20 cellular contexts compared by ENCODE assay signal in the genomic region with DNA sequence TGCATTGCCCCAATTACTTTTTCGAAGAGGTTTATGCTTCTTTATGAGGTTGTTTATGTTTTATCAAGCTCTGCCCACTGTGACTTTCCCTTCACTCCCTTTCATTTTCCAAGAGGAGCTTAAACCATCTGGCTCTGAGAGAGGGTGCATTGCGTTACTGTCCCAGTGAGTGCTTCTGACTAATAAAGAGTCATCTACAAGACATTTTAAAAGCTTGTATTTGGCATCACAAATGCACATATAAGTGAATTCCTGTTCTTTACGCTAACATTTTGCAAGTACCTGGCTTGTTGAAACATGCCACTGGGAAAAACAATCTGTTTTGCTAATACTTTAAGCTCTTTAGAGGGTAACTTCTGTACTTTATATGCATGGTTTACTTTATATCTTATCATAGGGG.
DNase-seq lines count a peak whose midpoint lies in the region; ATAC-seq and TF ChIP-seq lines count a peak whose summit lies in the region.
"Had no signal": no experiment of that assay in that cellular context is flagged by ENCODE, and none has a peak within 500 bp of the region (broad histone marks: within the 10 kb centered on the region; RNA-seq: fewer than 3 reads in every experiment).

No MANE protein-coding gene starts in this region.

- no peaks in the 10 kb centered on the region for H3K4me1 ChIP-seq in breast epithelium
- peaks cover 73% of the 10 kb centered on the region for H3K4me1 ChIP-seq in OCI-LY1 (ENCODE audit: insufficient read depth, low read length, severe bottlenecking)
- H3K4me1 ChIP-seq: left ventricle myocardium inferior, right lobe of liver had no signal

- no peaks in the 10 kb centered on the region for H4K20me1 ChIP-seq in OCI-LY1 (ENCODE audit: insufficient read depth, low read length)

- POLR2A ChIA-PET in MCF 10A (lab: Yijun Ruan, JAX), result interaction anchor here (0.6 to 1.7 kb wide), 10 partner anchors 8 to 895 kb away, joined by 3 to 8 read pairs (median 3); no protein-coding TSS in a partner anchor

- no peaks in the 10 kb centered on the region for H3K79me2 ChIP-seq in OCI-LY1 (ENCODE audit: insufficient read depth, low read length)

- intact Hi-C loops in MCF 10A (cut with micrococcal nuclease), result loop anchor here (5.0 kb wide), 1 partner anchor 37 kb away; no protein-coding TSS in a partner anchor
- intact Hi-C loops in breast epithelium (cut with DNase I; ENCODE audit: low total_unique reads), result no loop called here
- intact Hi-C loops in cardiac septum (cut with DNase I), result no loop called here

- H2AFZ ChIP-seq in OCI-LY1 (ENCODE audit: low read length), result peak overlapping the region; percentile 89

- H3K9me3 Mint-ChIP-seq in MCF 10A (ENCODE audit: unreplicated experiment) (no peaks in the 10 kb centered on the region), immature natural killer cell (peaks cover 2 to 42% (median 15%) of the 10 kb centered on the region in 6 donors)
- H3K9me3 Mint-ChIP-seq in stimulated activated naive CD8-positive, alpha-beta T cell treated with anti-CD3 and anti-CD28 coated beads, Interleukin-15, amount 100 ng/mL, for 72 hours, result no peaks in the 10 kb centered on the region

- H3K27ac Mint-ChIP-seq in MCF 10A (ENCODE audit: low read depth, unreplicated experiment), result peak overlapping the region; percentile 80
- no peak overlapping the region for H3K27ac Mint-ChIP-seq in stimulated activated naive CD8-positive, alpha-beta T cell treated with anti-CD3 and anti-CD28 coated beads, Interleukin-15, amount 100 ng/mL, for 72 hours
- H3K27ac Mint-ChIP-seq in immature natural killer cell, result no peak overlapping the region
- H3K27ac Mint-ChIP-seq: activated naive CD4-positive, alpha-beta T cell treated with anti-CD3 and anti-CD28 coated beads, Interleukin-2, amount 50 U/mL, for 72 hours; CD4-positive, alpha-beta memory T cell had no signal

- no peaks in the 10 kb centered on the region for H3K9me3 ChIP-seq in breast epithelium
- no peaks in the 10 kb centered on the region for H3K9me3 ChIP-seq in OCI-LY1 (ENCODE audit: low read length)
- H3K9me3 ChIP-seq: left ventricle myocardium inferior, right lobe of liver had no signal

- H3K4me1 Mint-ChIP-seq in MCF 10A (ENCODE audit: insufficient read depth, unreplicated experiment), result peaks cover 32% of the 10 kb centered on the region
- no peaks in the 10 kb centered on the region for H3K4me1 Mint-ChIP-seq in stimulated activated naive CD8-positive, alpha-beta T cell treated with anti-CD3 and anti-CD28 coated beads, Interleukin-15, amount 100 ng/mL, for 72 hours
- no peaks in the 10 kb centered on the region for H3K4me1 Mint-ChIP-seq in immature natural killer cell
- H3K4me1 Mint-ChIP-seq: CD4-positive, alpha-beta memory T cell had no signal

- H3K27me3 ChIP-seq in breast epithelium, result no peaks in the 10 kb centered on the region
- H3K27me3 ChIP-seq in OCI-LY1 (ENCODE audit: insufficient read depth, low read length), result no peaks in the 10 kb centered on the region
- H3K27me3 ChIP-seq: brain microvascular endothelial cell, right lobe of liver had no signal

- DNase-seq in MCF 10A (ENCODE audit: unreplicated experiment) (peak; percentile 58), breast epithelium (ENCODE audit: low spot score in 2 of 2) (no peak), epithelial cell of esophagus (ENCODE audit: low read depth) (peak; percentile 91), GM20000 (ENCODE audit: low spot score) (no peak), immature natural killer cell (no peak), cardiac septum (ENCODE audit: low spot score) (no peak)
- no peak for DNase-seq in stimulated activated naive CD8-positive, alpha-beta T cell treated with anti-CD3 and anti-CD28 coated beads, Interleukin-15, amount 100 ng/mL, for 72 hours
- DNase-seq: brain microvascular endothelial cell; CD4-positive, alpha-beta memory T cell; dermis blood vessel endothelial cell; EL; GOT3; left ventricle myocardium inferior; MM.1S; NCI-H2081; right lobe of liver; stimulated activated naive CD4-positive, alpha-beta T cell treated with Interleukin-2 at 50 U/mL for 16 hours; trophoblast cell had no signal

- peak overlapping the region; percentile 40 for H3K4me3 Mint-ChIP-seq in MCF 10A (ENCODE audit: unreplicated experiment)
- H3K4me3 Mint-ChIP-seq in stimulated activated naive CD8-positive, alpha-beta T cell treated with anti-CD3 and anti-CD28 coated beads, Interleukin-15, amount 100 ng/mL, for 72 hours, result no peak overlapping the region
- no peak overlapping the region for H3K4me3 Mint-ChIP-seq in immature natural killer cell
- H3K4me3 Mint-ChIP-seq: CD4-positive, alpha-beta memory T cell had no signal

- no TSS peak for BruUV-seq in MCF 10A (replicated peaks; lab: Mats Ljungman, UMichigan)

- H3K9me2 ChIP-seq in OCI-LY1 (ENCODE audit: low read depth, low read length), result no peaks in the 10 kb centered on the region

- no peak overlapping the region for H3K27ac ChIP-seq in breast epithelium
- peak overlapping the region; percentile 92 for H3K27ac ChIP-seq in OCI-LY1 (ENCODE audit: low read depth, low read length, poor library complexity, severe bottlenecking)
- H3K27ac ChIP-seq: brain microvascular endothelial cell, left ventricle myocardium inferior, right lobe of liver had no signal

- CTCF ChIA-PET in MCF 10A (lab: Yijun Ruan, JAX), result interaction anchor here (0.7 to 1.1 kb wide), 2 partner anchors 47 to 253 kb away, joined by 3 to 6 read pairs; no protein-coding TSS in a partner anchor

- TF ChIP-seq CTCF in MCF 10A (IDR thresholded peaks at IDR 0.05; ENCODE audit: unreplicated experiment) (no peak), breast epithelium (IDR thresholded peaks at IDR 0.05) (no peak), OCI-LY1 (IDR thresholded peaks at IDR 0.05; ENCODE audit: low read length) (no peak), epithelial cell of esophagus (IDR thresholded peaks at IDR 0.05; ENCODE audit: insufficient read depth, low read depth, low read length, missing control alignments) (no peak), GM20000 (IDR thresholded peaks at IDR 0.05; ENCODE audit: extremely low read depth, missing control alignments) (no peak)

- peak overlapping the region; percentile 54 for H3K9ac ChIP-seq in OCI-LY1 (ENCODE audit: low read length)

- H3K36me3 Mint-ChIP-seq in MCF 10A (ENCODE audit: insufficient read depth, unreplicated experiment) (peaks cover 5% of the 10 kb centered on the region), immature natural killer cell (no peaks in the 10 kb centered on the region)
- H3K36me3 Mint-ChIP-seq: activated naive CD4-positive, alpha-beta T cell treated with anti-CD3 and anti-CD28 coated beads, Interleukin-2, amount 50 U/mL, for 72 hours; CD4-positive, alpha-beta memory T cell had no signal

- no peaks in the 10 kb centered on the region for H3F3A ChIP-seq in OCI-LY1 (ENCODE audit: insufficient read depth, low read length)

- H3K27me3 Mint-ChIP-seq in MCF 10A (ENCODE audit: insufficient read depth, unreplicated experiment) (no peaks in the 10 kb centered on the region), immature natural killer cell (ENCODE audit: low read depth in 3 of 3) (no peaks in the 10 kb centered on the region)
- H3K27me3 Mint-ChIP-seq in stimulated activated naive CD8-positive, alpha-beta T cell treated with anti-CD3 and anti-CD28 coated beads, Interleukin-15, amount 100 ng/mL, for 72 hours, result no peaks in the 10 kb centered on the region
- H3K27me3 Mint-ChIP-seq: CD4-positive, alpha-beta memory T cell had no signal

- H3K36me3 ChIP-seq in breast epithelium (no peaks in the 10 kb centered on the region), OCI-LY1 (ENCODE audit: insufficient read depth, low read length) (peaks cover 18% of the 10 kb centered on the region)
- H3K36me3 ChIP-seq: brain microvascular endothelial cell, left ventricle myocardium inferior, right lobe of liver had no signal

- ATAC-seq in stimulated activated naive CD8-positive, alpha-beta T cell treated with anti-CD3 and anti-CD28 coated beads, Interleukin-15, amount 100 ng/mL, for 72 hours, result no peak
- ATAC-seq: activated naive CD4-positive, alpha-beta T cell treated with anti-CD3 and anti-CD28 coated beads, Interleukin-2, amount 50 U/mL, for 72 hours; right lobe of liver had no signal

- TF ChIP-seq POLR2A in breast epithelium (IDR thresholded peaks at IDR 0.05), result no peak

- H3K4me3 ChIP-seq in breast epithelium, result no peak overlapping the region
- peak overlapping the region; percentile 32 for H3K4me3 ChIP-seq in OCI-LY1 (ENCODE audit: low read depth, low read length, poor library complexity, severe bottlenecking)
- no peak overlapping the region for H3K4me3 ChIP-seq in epithelial cell of esophagus (ENCODE audit: low read length)
- H3K4me3 ChIP-seq: left ventricle myocardium inferior, right lobe of liver had no signal

- H3K4me2 ChIP-seq in OCI-LY1 (ENCODE audit: low read length), result peak overlapping the region; percentile 61

Comparison
In these comparisons a context has a peak if more than half of its experiments do, and no peak if none do; other contexts are left out.
1. DNase-seq: peak in MCF 10A (single experiment) and epithelial cell of esophagus (single experiment); none in breast epithelium (0 of 2), GM20000 (single experiment), stimulated activated naive CD8-positive, alpha-beta T cell treated with anti-CD3 and anti-CD28 coated beads, Interleukin-15, amount 100 ng/mL, for 72 hours (0 of 2), immature natural killer cell (0 of 3) and cardiac septum (single experiment).